8 cellular contexts compared by ENCODE assay signal in the genomic region with DNA sequence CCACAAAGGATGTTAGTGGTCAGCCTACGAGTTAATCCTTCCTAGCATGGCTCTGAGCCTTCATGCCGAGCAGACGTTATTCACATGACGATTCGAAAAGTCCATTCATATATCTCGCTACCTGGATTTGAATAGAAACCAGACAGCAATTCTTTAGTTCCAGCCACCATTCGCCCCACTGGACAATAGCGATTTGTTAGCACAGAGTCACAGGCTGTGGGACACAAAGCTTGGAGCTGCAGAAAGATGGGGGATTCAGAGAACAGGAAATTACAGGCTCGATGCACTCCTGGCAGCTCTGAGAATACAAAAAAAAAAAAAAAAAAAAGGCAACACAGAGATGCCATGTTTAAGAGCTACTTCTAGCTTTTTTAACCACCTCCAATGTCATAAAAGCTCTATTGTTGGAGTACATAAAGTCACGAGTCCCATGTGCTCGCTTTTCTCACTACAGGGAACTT.
DNase-seq lines count a peak whose midpoint lies in the region; ATAC-seq and TF ChIP-seq lines count a peak whose summit lies in the region.

No MANE protein-coding gene starts in this region.

- no peaks in the 10 kb centered on the region for H3K36me3 Mint-ChIP-seq in CD8-positive, alpha-beta memory T cell
- H3K36me3 Mint-ChIP-seq in central memory CD8-positive, alpha-beta T cell (ENCODE audit: insufficient read depth), result peaks cover 10% of the 10 kb centered on the region

- DNase-seq in CD8-positive, alpha-beta memory T cell, result peak in 1 of 5 donors; percentile 9
- DNase-seq in PC-3 (peak; percentile 23), suprapubic skin (ENCODE audit: low spot score in 2 of 2) (no peak), iPS-NIHi7 (ENCODE audit: extremely low spot score) (no peak)
- no peak for DNase-seq in central memory CD8-positive, alpha-beta T cell (ENCODE audit: low spot score in 2 of 2)

- H3K4me3 ChIP-seq in CD8-positive, alpha-beta memory T cell (ENCODE audit: low read length), result peak overlapping the region; percentile 52
- peak overlapping the region; percentile 57 for H3K4me3 ChIP-seq in HEK293 (ENCODE audit: low read depth, low read length)
- H3K4me3 ChIP-seq in PC-3 (ENCODE audit: low read length), result peak overlapping the region; percentile 72
- peak overlapping the region in 1 of 3 donors; percentile 10 for H3K4me3 ChIP-seq in liver (ENCODE audit: low read depth in 1 of 3, low read length in 3 of 3)
- H3K4me3 ChIP-seq in suprapubic skin, result peak overlapping the region; percentile 58

- peak overlapping the region; percentile 49 for H3K27ac ChIP-seq in CD8-positive, alpha-beta memory T cell (ENCODE audit: low read depth, low read length)
- H3K27ac ChIP-seq in HEK293 (ENCODE audit: extremely low read depth, low read depth, low read length), result peak overlapping the region; percentile 72
- H3K27ac ChIP-seq in PC-3 (ENCODE audit: low read length), result peak overlapping the region; percentile 22
- peak overlapping the region in 1 of 2 donors; percentile 4 for H3K27ac ChIP-seq in liver (ENCODE audit: low read depth in 1 of 2, low read length in 2 of 2)
- H3K27ac ChIP-seq in suprapubic skin, result peak overlapping the region; percentile 87

- peak overlapping the region in 3 of 8 donors; percentile 14 to 61 (median 58) for H3K27ac Mint-ChIP-seq in CD8-positive, alpha-beta memory T cell
- H3K27ac Mint-ChIP-seq in central memory CD8-positive, alpha-beta T cell (ENCODE audit: low read depth), result peak overlapping the region; percentile 91

- POLR2A ChIA-PET in CD8-positive, alpha-beta memory T cell (lab: Charles Lee), result no interaction called here
- POLR2A ChIA-PET in HEK293 (lab: Yijun Ruan, JAX) (interaction anchor here (0.6 to 1.5 kb wide), 9 partner anchors 10 to 1693 kb away, joined by 3 to 7 read pairs (median 4); a partner anchor contains a TSS), PC-3 (lab: Charles Lee; ENCODE audit: unreplicated experiment) (interaction anchor here (0.6 kb wide), 2 partner anchors 108 to 152 kb away, joined by 7 to 11 read pairs; no protein-coding TSS in a partner anchor)

- H3K9me3 ChIP-seq in CD8-positive, alpha-beta memory T cell (ENCODE audit: low read length), result no peaks in the 10 kb centered on the region
- H3K9me3 ChIP-seq in HEK293 (ENCODE audit: control insufficient read depth, insufficient read depth, low read depth, low read length), result no peaks in the 10 kb centered on the region
- H3K9me3 ChIP-seq in PC-3 (ENCODE audit: low read length), result no peaks in the 10 kb centered on the region
- H3K9me3 ChIP-seq in liver (ENCODE audit: control insufficient read depth in 4 of 4, low read length in 3 of 4), result no peaks in the 10 kb centered on the region
- no peaks in the 10 kb centered on the region for H3K9me3 ChIP-seq in suprapubic skin

- H3K4me2 ChIP-seq in PC-3 (ENCODE audit: low read length), result peak overlapping the region; percentile 96

- peaks cover 19 to 40% (median 23%) of the 10 kb centered on the region in 3 donors for H3K4me1 Mint-ChIP-seq in CD8-positive, alpha-beta memory T cell
- H3K4me1 Mint-ChIP-seq in central memory CD8-positive, alpha-beta T cell, result peaks cover 44% of the 10 kb centered on the region

- H3K27me3 Mint-ChIP-seq in CD8-positive, alpha-beta memory T cell, result peaks cover 5 to 38% of the 10 kb centered on the region in 2 donors
- no peaks in the 10 kb centered on the region for H3K27me3 Mint-ChIP-seq in central memory CD8-positive, alpha-beta T cell

- peak overlapping the region; percentile 53 for H2AFZ ChIP-seq in PC-3 (ENCODE audit: low read length)

- peak overlapping the region; percentile 31 to 93 (median 59) for H3K4me3 Mint-ChIP-seq in CD8-positive, alpha-beta memory T cell
- H3K4me3 Mint-ChIP-seq in central memory CD8-positive, alpha-beta T cell, result peak overlapping the region; percentile 86

- H3K79me2 ChIP-seq in PC-3 (ENCODE audit: low read length), result peaks cover 51% of the 10 kb centered on the region

- CTCF ChIA-PET in CD8-positive, alpha-beta memory T cell (lab: Charles Lee), result interaction anchor here (0.9 to 1.0 kb wide), 2 partner anchors 21 to 43 kb away, joined by 3 read pairs; no protein-coding TSS in a partner anchor
- CTCF ChIA-PET in HEK293 (lab: Yijun Ruan, JAX), result interaction anchor here (0.7 to 7.7 kb wide), 8 partner anchors 21 to 116 kb away, joined by 3 to 65 read pairs (median 5); a partner anchor contains a TSS
- CTCF ChIA-PET in PC-3 (lab: Charles Lee), result interaction anchor here (0.6 kb wide), 1 partner anchor 57 kb away, joined by 3 read pairs; no protein-coding TSS in a partner anchor

- no peaks in the 10 kb centered on the region for H3K9me2 ChIP-seq in PC-3 (replicated peaks; ENCODE audit: low read length)

- no TSS peak for BruUV-seq in PC-3 (replicated peaks; lab: Mats Ljungman, UMichigan)

- no peaks in the 10 kb centered on the region for H4K20me1 ChIP-seq in PC-3 (ENCODE audit: low read length)

- intact Hi-C loops in PC-3 (cut with micrococcal nuclease), result no loop called here

- TF ChIP-seq RAD21 in liver (IDR thresholded peaks at IDR 0.05), result no peak

- H3F3A ChIP-seq in PC-3 (ENCODE audit: low read length, unreplicated experiment), result no peaks in the 10 kb centered on the region

- ATAC-seq in PC-3 (no peak), GM18870 (IDR thresholded peaks at IDR 0.05; ENCODE audit: unreplicated experiment) (no peak)
- ATAC-seq in central memory CD8-positive, alpha-beta T cell (replicated peaks; ENCODE audit: extremely low read depth, poor library complexity, severe bottlenecking), result no peak

- no peak for TF ChIP-seq EP300 in suprapubic skin (IDR thresholded peaks at IDR 0.05)

- H3K36me3 ChIP-seq in CD8-positive, alpha-beta memory T cell (ENCODE audit: insufficient read depth, low read length), result no peaks in the 10 kb centered on the region
- H3K36me3 ChIP-seq in HEK293 (ENCODE audit: control insufficient read depth in 2 of 2, insufficient read depth in 1 of 2, low read length in 2 of 2) (no peaks in the 10 kb centered on the region), PC-3 (ENCODE audit: low read depth, low read length) (no peaks in the 10 kb centered on the region), liver (ENCODE audit: control insufficient read depth in 4 of 4, insufficient read depth in 3 of 4, low read depth in 1 of 4, low read length in 3 of 4) (no peaks in the 10 kb centered on the region), suprapubic skin (no peaks in the 10 kb centered on the region)

- TF ChIP-seq CTCF in HEK293 (tag by site-specific recombination; IDR thresholded peaks at IDR 0.05) (no peak), PC-3 (conservative IDR thresholded peaks at IDR 0.05; ENCODE audit: low read depth, low read length) (no peak), liver (IDR thresholded peaks at IDR 0.05; ENCODE audit: low read depth, low read length, missing input control) (no peak), suprapubic skin (IDR thresholded peaks at IDR 0.05) (no peak)

- H3K9me3 Mint-ChIP-seq in CD8-positive, alpha-beta memory T cell, result no peaks in the 10 kb centered on the region
- H3K9me3 Mint-ChIP-seq in central memory CD8-positive, alpha-beta T cell, result no peaks in the 10 kb centered on the region

- WGBS in liver, result 51% methylated on average over 11 of the region's 11 CpGs
- WGBS in suprapubic skin, result 5% methylated on average over 11 of the region's 11 CpGs

- peaks cover 16% of the 10 kb centered on the region for H3K4me1 ChIP-seq in CD8-positive, alpha-beta memory T cell (ENCODE audit: insufficient read depth, low read length)
- H3K4me1 ChIP-seq in HEK293 (ENCODE audit: control insufficient read depth, insufficient read depth, low read length), result peaks cover 6% of the 10 kb centered on the region; the same call in 1 of the 2 replicates
- H3K4me1 ChIP-seq in PC-3 (ENCODE audit: insufficient read depth, low read length), result peaks cover 37% of the 10 kb centered on the region
- peaks cover under 1 to 27% (median 7%) of the 10 kb centered on the region in 4 donors for H3K4me1 ChIP-seq in liver (ENCODE audit: control insufficient read depth in 4 of 4, insufficient read depth in 4 of 4, low read length in 3 of 4)
- H3K4me1 ChIP-seq in suprapubic skin, result peaks cover 21% of the 10 kb centered on the region

- H3K27me3 ChIP-seq in CD8-positive, alpha-beta memory T cell (ENCODE audit: insufficient read depth, low read length, poor library complexity, severe bottlenecking), result peaks cover 4% of the 10 kb centered on the region
- H3K27me3 ChIP-seq in PC-3 (ENCODE audit: low read length), result no peaks in the 10 kb centered on the region
- H3K27me3 ChIP-seq in liver (ENCODE audit: control insufficient read depth in 4 of 4, insufficient read depth in 4 of 4, low read length in 3 of 4), result no peaks in the 10 kb centered on the region
- no peaks in the 10 kb centered on the region for H3K27me3 ChIP-seq in suprapubic skin

- TF ChIP-seq POLR2A in suprapubic skin (IDR thresholded peaks at IDR 0.05), result no peak

- H3K9ac ChIP-seq in PC-3 (ENCODE audit: low read length), result peak overlapping the region; percentile 78
- H3K9ac ChIP-seq in liver (ENCODE audit: low read depth in 1 of 2, low read length in 2 of 2), result peak overlapping the region; percentile 56 to 87

TF ChIP-seq in HEK293, 187 proteins besides CTCF, POLR2A, EP300 and RAD21 (continues in another document):
- TF ChIP-seq MZF1 (tag by site-specific recombination; IDR thresholded peaks at IDR 0.05; ENCODE audit: borderline replicate concordance), result peak; percentile 26; the same call in 1 of the 2 replicates

TF ChIP-seq in liver, 16 proteins besides CTCF, POLR2A, EP300 and RAD21:
- TF ChIP-seq RXRA (IDR thresholded peaks at IDR 0.05), result no peak
- peak; percentile 31 for TF ChIP-seq YY1 (IDR thresholded peaks at IDR 0.05)
TF ChIP-seq in liver: peak in this region for 1.
